In genomic region chr10:116873134-116873533, GRCh38 we compare ENCODE assay signal across 21 cellular contexts. TPM values are rescaled to one million over a fixed set of nuclear protein-coding genes. Genes with fewer than 3 reads are reported as not detected.
DNase-seq lines count a peak whose midpoint lies in the region; ATAC-seq, FAIRE-seq and TF ChIP-seq lines count a peak whose summit lies in the region.
"Had no signal": no experiment of that assay in that cellular context is flagged by ENCODE, and none has a peak within 500 bp of the region (broad histone marks: within the 10 kb centered on the region; RNA-seq: fewer than 3 reads in every experiment).

No MANE protein-coding gene starts in this region.

- no peaks in the 10 kb centered on the region for H3K27me3 ChIP-seq in H7 (ENCODE audit: control insufficient read depth, insufficient read depth, low read length)
- no peaks in the 10 kb centered on the region for H3K27me3 ChIP-seq in iPS-20b (ENCODE audit: insufficient read depth, low read length)
- no peaks in the 10 kb centered on the region for H3K27me3 ChIP-seq in testis
- H3K27me3 ChIP-seq: BLaER1 had no signal

- H3K9ac ChIP-seq in iPS-20b (ENCODE audit: low read depth, low read length): peak overlapping the region; percentile 26; the same call in 1 of the 2 replicates
- H3K9ac ChIP-seq: BLaER1 had no signal

- no peaks in the 10 kb centered on the region for H3K36me3 ChIP-seq in H7 (replicated peaks; ENCODE audit: control insufficient read depth, insufficient read depth, low read length)
- no peaks in the 10 kb centered on the region for H3K36me3 ChIP-seq in iPS-20b (ENCODE audit: insufficient read depth, low read depth, low read length)
- no peaks in the 10 kb centered on the region for H3K36me3 ChIP-seq in testis (ENCODE audit: low read depth, missing control alignments)
- H3K36me3 ChIP-seq: BLaER1 had no signal

- no peak overlapping the region for H3K4me3 Mint-ChIP-seq in WTC11
- H3K4me3 Mint-ChIP-seq: CD14-positive monocyte; CD4-positive, alpha-beta memory T cell; HFFc6; IgD-negative memory B cell had no signal

- H3K9me3 ChIP-seq in iPS-20b (ENCODE audit: insufficient read depth, low read depth, low read length) (no peaks in the 10 kb centered on the region), testis (no peaks in the 10 kb centered on the region)
- H3K9me3 ChIP-seq: BLaER1 had no signal

- peaks cover 10% of the 10 kb centered on the region for H3K9me3 Mint-ChIP-seq in WTC11
- H3K9me3 Mint-ChIP-seq: HFFc6 had no signal

- H3K4me1 Mint-ChIP-seq in WTC11: peaks cover 46% of the 10 kb centered on the region
- H3K4me1 Mint-ChIP-seq: CD14-positive monocyte; CD4-positive, alpha-beta memory T cell; IgD-negative memory B cell had no signal

- peak overlapping the region; percentile 64; the same call in 1 of the 2 replicates for H3K27ac Mint-ChIP-seq in WTC11
- H3K27ac Mint-ChIP-seq: CD14-positive monocyte; CD4-positive, alpha-beta memory T cell; HFFc6; IgD-negative memory B cell had no signal

- FAIRE-seq in GM12892 (lab: Jason Lieb, UNC): no peak
- FAIRE-seq: HepG2 had no signal

- peaks cover 3% of the 10 kb centered on the region; the same call in 1 of the 2 replicates for H3K27me3 Mint-ChIP-seq in WTC11 (ENCODE audit: low read depth)

- H3K27ac ChIP-seq in iPS-20b (ENCODE audit: low read length) (no peak overlapping the region), testis (no peak overlapping the region)
- H3K27ac ChIP-seq: BLaER1, HL-60 had no signal

- H3K4me1 ChIP-seq in iPS-20b (ENCODE audit: insufficient read depth, low read length) (peaks cover 29% of the 10 kb centered on the region), testis (no peaks in the 10 kb centered on the region)
- H3K4me1 ChIP-seq: BLaER1 had no signal

- TF ChIP-seq CTCF in WTC11 (IDR thresholded peaks at IDR 0.05): no peak
- no peak for TF ChIP-seq CTCF in testis (IDR thresholded peaks at IDR 0.05)

- CTCF ChIA-PET in WTC11 (lab: Charles Lee): interaction anchor here (1.1 to 1.2 kb wide), 2 partner anchors 15 to 64 kb away, joined by 3 read pairs; no protein-coding TSS in a partner anchor

- WGBS in testis, 2 donors: 56% methylated on average over 2 of the region's 2 CpGs

- DNase-seq in H7 (peak; percentile 58), WTC11 (ENCODE audit: low spot score) (no peak), testis (no peak), GM12892 (ENCODE audit: insufficient read length) (no peak)
- DNase-seq: 8988T; CD4-positive, alpha-beta memory T cell; DMS153; DMS79; GDM1; HFFc6; KBM-7 had no signal

- TF ChIP-seq POLR2A in testis (IDR thresholded peaks at IDR 0.05) (no peak), GM12892 (IDR thresholded peaks at IDR 0.05; ENCODE audit: low read depth, low read length) (no peak)

- intact Hi-C loops in testis (cut with DNase I; ENCODE audit: low total_unique reads): no loop called here

- ATAC-seq in WTC11 (peak; percentile 88), GM21447 (IDR thresholded peaks at IDR 0.05; ENCODE audit: unreplicated experiment) (no peak), GM19395 (IDR thresholded peaks at IDR 0.05; ENCODE audit: unreplicated experiment) (no peak)
- ATAC-seq: HCT116, HepG2 had no signal

- peaks cover 11% of the 10 kb centered on the region for H3K36me3 Mint-ChIP-seq in WTC11
- H3K36me3 Mint-ChIP-seq: CD14-positive monocyte; CD4-positive, alpha-beta memory T cell; IgD-negative memory B cell had no signal

- POLR2A ChIA-PET in WTC11 (lab: Charles Lee): no interaction called here

- no peak overlapping the region for H3K4me3 ChIP-seq in H7 (ENCODE audit: insufficient read depth, low read depth, low read length)
- no peak overlapping the region for H3K4me3 ChIP-seq in iPS-20b (ENCODE audit: low read length)
- H3K4me3 ChIP-seq in testis: no peak overlapping the region
- H3K4me3 ChIP-seq: BLaER1 had no signal

TF ChIP-seq in WTC11, 78 proteins besides CTCF, POLR2A, EP300 and RAD21:
- no peak for TF ChIP-seq ATF2 (CRISPR knock-in tag; IDR thresholded peaks at IDR 0.05; ENCODE audit: borderline replicate concordance, low read depth)
- TF ChIP-seq MAX (CRISPR knock-in tag; IDR thresholded peaks at IDR 0.05): no peak
- TF ChIP-seq FOXP1 (CRISPR knock-in tag; IDR thresholded peaks at IDR 0.05; ENCODE audit: borderline replicate concordance): no peak
- no peak for TF ChIP-seq ZNF671 (CRISPR knock-in tag; IDR thresholded peaks at IDR 0.05)
- TF ChIP-seq, protein P1, sequence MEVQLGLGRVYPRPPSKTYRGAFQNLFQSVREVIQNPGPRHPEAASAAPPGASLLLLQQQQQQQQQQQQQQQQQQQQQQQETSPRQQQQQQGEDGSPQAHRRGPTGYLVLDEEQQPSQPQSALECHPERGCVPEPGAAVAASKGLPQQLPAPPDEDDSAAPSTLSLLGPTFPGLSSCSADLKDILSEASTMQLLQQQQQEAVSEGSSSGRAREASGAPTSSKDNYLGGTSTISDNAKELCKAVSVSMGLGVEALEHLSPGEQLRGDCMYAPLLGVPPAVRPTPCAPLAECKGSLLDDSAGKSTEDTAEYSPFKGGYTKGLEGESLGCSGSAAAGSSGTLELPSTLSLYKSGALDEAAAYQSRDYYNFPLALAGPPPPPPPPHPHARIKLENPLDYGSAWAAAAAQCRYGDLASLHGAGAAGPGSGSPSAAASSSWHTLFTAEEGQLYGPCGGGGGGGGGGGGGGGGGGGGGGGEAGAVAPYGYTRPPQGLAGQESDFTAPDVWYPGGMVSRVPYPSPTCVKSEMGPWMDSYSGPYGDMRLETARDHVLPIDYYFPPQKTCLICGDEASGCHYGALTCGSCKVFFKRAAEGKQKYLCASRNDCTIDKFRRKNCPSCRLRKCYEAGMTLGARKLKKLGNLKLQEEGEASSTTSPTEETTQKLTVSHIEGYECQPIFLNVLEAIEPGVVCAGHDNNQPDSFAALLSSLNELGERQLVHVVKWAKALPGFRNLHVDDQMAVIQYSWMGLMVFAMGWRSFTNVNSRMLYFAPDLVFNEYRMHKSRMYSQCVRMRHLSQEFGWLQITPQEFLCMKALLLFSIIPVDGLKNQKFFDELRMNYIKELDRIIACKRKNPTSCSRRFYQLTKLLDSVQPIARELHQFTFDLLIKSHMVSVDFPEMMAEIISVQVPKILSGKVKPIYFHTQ (CRISPR knock-in tag; IDR thresholded peaks at IDR 0.05): no peak
- TF ChIP-seq GTF2I (CRISPR knock-in tag; conservative IDR thresholded peaks at IDR 0.05): no peak
- no peak for TF ChIP-seq ATF1 (CRISPR knock-in tag; IDR thresholded peaks at IDR 0.05)
- TF ChIP-seq ZNF512 (CRISPR knock-in tag; IDR thresholded peaks at IDR 0.05; ENCODE audit: borderline replicate concordance): no peak
- no peak for TF ChIP-seq ZNF396 (CRISPR knock-in tag; IDR thresholded peaks at IDR 0.05; ENCODE audit: borderline replicate concordance)
- no peak for TF ChIP-seq NR2C2 (CRISPR knock-in tag; IDR thresholded peaks at IDR 0.05)
- TF ChIP-seq CREM (CRISPR knock-in tag; IDR thresholded peaks at IDR 0.05): no peak
- TF ChIP-seq EMX1 (CRISPR knock-in tag; IDR thresholded peaks at IDR 0.05): no peak
- no peak for TF ChIP-seq USF1 (CRISPR knock-in tag; IDR thresholded peaks at IDR 0.05)
- TF ChIP-seq SMAD3 (CRISPR knock-in tag; IDR thresholded peaks at IDR 0.05; ENCODE audit: borderline replicate concordance): no peak
- TF ChIP-seq, protein P2, sequence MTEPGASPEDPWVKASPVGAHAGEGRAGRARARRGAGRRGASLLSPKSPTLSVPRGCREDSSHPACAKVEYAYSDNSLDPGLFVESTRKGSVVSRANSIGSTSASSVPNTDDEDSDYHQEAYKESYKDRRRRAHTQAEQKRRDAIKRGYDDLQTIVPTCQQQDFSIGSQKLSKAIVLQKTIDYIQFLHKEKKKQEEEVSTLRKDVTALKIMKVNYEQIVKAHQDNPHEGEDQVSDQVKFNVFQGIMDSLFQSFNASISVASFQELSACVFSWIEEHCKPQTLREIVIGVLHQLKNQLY (CRISPR knock-in tag; IDR thresholded peaks at IDR 0.05): no peak
- TF ChIP-seq TEAD1 (CRISPR knock-in tag; IDR thresholded peaks at IDR 0.05): no peak; the same call in 1 of the 2 replicates

RNA-seq across cellular contexts. Expression of gene ENO4, which starts 23.8 kb away (rescaled TPM):
- total RNA-seq in H7 (2014; rRNA removed; shearing (Covaris generic)): 0.94 and 1.9 TPM in 2 replicates
- total RNA-seq in WTC11 (2021) (0.27 to 1.1 TPM (median 0.42 TPM) in 3 replicates), testis (1 to 10 TPM; 1.8 to 5.6 TPM)
- 9.8 TPM for polyA plus RNA-seq in testis (ENCODE audit: insufficient read depth, low read depth, low replicate concordance)
- polyA plus RNA-seq in GM12892 (2012; ENCODE audit: missing spikeins): not detected
- total RNA-seq: CD4-positive, alpha-beta memory T cell; HepG2; HFFc6; HT1080 had no signal
- polyA plus RNA-seq: CD14-positive monocyte; CD4-positive, alpha-beta memory T cell; HepG2 had no signal
